ENCODE assay signal across 8 cellular contexts in genomic region chr11:45803981-45804805, GRCh38. TPM values are rescaled to one million over a fixed set of nuclear protein-coding genes. Genes with fewer than 3 reads are reported as not detected.
DNase-seq lines count a peak whose midpoint lies in the region; ATAC-seq, FAIRE-seq and TF ChIP-seq lines count a peak whose summit lies in the region.

No MANE protein-coding gene starts in this region.

- no peak for FAIRE-seq in H54 (lab: Jason Lieb, UNC)

- H3K27ac ChIP-seq in cingulate gyrus (ENCODE audit: low read depth, low read length): peak overlapping the region; percentile 54

- intact Hi-C loops in left colon (cut with DNase I, micrococcal nuclease): no loop called here

- peak; percentile 74 for ATAC-seq in left colon

- DNase-seq in DMS153 (lab: John Stamatoyannopoulos, UW): peak; percentile 42
- DNase-seq in H54 (ENCODE audit: insufficient read length, low spot score): peak; percentile 55
- DNase-seq in NCI-H1930 (lab: John Stamatoyannopoulos, UW): peak; percentile 51 to 80
- peak; percentile 39 to 61 for DNase-seq in activated CD4-positive, alpha-beta T cell treated with anti-CD3 and anti-CD28 coated beads for 4 hours
- peak; percentile 92 to 96 for DNase-seq in left colon
- peak; percentile 11 to 21 for DNase-seq in stimulated activated CD4-positive, alpha-beta T cell treated with anti-CD3 and anti-CD28 coated beads, Interleukin-1b, Interleukin-23, amount 100 ng/mL, for 1 hour (ENCODE audit: low read depth in 2 of 2)
- DNase-seq in NK-92 treated with Interleukin-12 subunit alpha and Interleukin-12 subunit beta, amount 100 ng/mL, for 24 hours (lab: John Stamatoyannopoulos, UW): no peak

- peak; percentile 40; the same call in 1 of the 2 replicates for TF ChIP-seq POLR2A in H54 (IDR thresholded peaks at IDR 0.05; ENCODE audit: low read depth, low read length)

RNA-seq across cellular contexts. Expression of gene SLC35C1, which starts 0.8 kb away (rescaled TPM):
- total RNA-seq in left colon: 10 to 100 TPM; 48.6 to 56.8 TPM

RNA-seq across cellular contexts. Expression of gene CRY2, which starts 43.1 kb away (rescaled TPM):
- 10 to 100 TPM; 25.6 to 31.3 TPM for total RNA-seq in left colon
